ENCODE assay signal across 8 cellular contexts in the genomic region with DNA sequence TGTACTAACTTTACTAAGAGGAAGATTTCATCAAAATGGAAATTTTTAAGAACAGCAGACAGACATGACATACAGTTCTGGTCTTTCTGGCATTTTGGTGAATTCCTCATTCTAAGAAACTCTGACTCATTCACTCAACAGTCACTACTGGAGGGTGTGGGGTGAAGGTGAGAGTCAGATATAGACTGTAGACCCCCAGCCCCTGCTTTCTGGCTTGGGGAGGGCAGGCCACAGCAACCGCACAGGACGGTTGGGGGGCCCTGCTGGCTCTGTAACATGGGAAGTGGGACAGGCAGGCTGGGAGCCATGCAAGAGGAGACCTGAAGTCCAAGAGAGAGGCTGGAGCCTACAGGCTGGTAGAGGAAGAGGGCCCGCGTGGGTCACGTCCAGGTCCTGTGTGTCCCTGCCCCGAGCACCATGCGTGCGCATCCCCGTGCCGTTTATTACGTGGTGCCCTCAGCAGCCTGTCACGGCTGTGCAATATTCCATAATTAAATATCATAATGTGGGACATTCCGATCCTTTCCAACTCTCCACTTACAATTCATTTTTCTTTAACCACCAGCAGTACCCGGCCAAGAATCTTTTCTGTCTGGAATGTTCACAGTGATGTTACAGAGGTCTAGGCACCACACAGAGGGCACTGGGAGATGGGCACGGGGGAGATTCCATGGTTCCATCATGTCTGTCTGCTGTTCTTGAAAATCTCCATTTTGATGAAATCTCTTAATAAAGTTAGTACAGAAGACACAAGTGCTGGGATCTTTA.
DNase-seq lines count a peak whose midpoint lies in the region; ATAC-seq and TF ChIP-seq lines count a peak whose summit lies in the region.

No MANE protein-coding gene starts in this region.

- TF ChIP-seq CTCF in RWPE2 (IDR thresholded peaks at IDR 0.05; ENCODE audit: poor library complexity, severe bottlenecking) (no peak), osteoblast (IDR thresholded peaks at IDR 0.05; ENCODE audit: extremely low read depth, low read depth, low read length) (no peak)

- H3K27me3 ChIP-seq in RWPE2 (ENCODE audit: insufficient read depth, poor library complexity, severe bottlenecking) = no peaks in the 10 kb centered on the region
- H3K27me3 ChIP-seq in osteoblast (ENCODE audit: insufficient read depth, low read length) = no peaks in the 10 kb centered on the region

- peak overlapping the region; percentile 41 for H2AFZ ChIP-seq in osteoblast (ENCODE audit: low read length)

- ATAC-seq in RWPE2 (ENCODE audit: low read depth) = peak; percentile 65
- ATAC-seq in HG03520 (IDR thresholded peaks at IDR 0.05; ENCODE audit: unreplicated experiment) = no peak
- no peak for ATAC-seq in HG03460 (IDR thresholded peaks at IDR 0.05; ENCODE audit: unreplicated experiment)

- H3K27ac ChIP-seq in RWPE2 (ENCODE audit: poor library complexity, severe bottlenecking) (no peak overlapping the region), osteoblast (ENCODE audit: low read depth, low read length) (peak overlapping the region; percentile 68)

- no peaks in the 10 kb centered on the region for H4K20me1 ChIP-seq in osteoblast (ENCODE audit: insufficient read depth, low read length)

- no peaks in the 10 kb centered on the region for H3K79me2 ChIP-seq in osteoblast (ENCODE audit: insufficient read depth, low read length)

- peak; percentile 66 for DNase-seq in EL
- no peak for DNase-seq in RWPE2 (ENCODE audit: low spot score)
- peak; percentile 56 for DNase-seq in activated naive CD4-positive, alpha-beta T cell treated with anti-CD3 and anti-CD28 coated beads, Interleukin-2, amount 50 U/mL, for 16 hours
- DNase-seq in osteoblast (ENCODE audit: insufficient read length, low spot score, missing footprints) = peak; percentile 94
- DNase-seq in NCI-H1436 treated with DMSO at 0.1 percent for 48 hours (lab: John Stamatoyannopoulos, UW) = no peak
- DNase-seq in epidermal melanocyte (ENCODE audit: insufficient read length, low spot score) = no peak

- peaks cover 3% of the 10 kb centered on the region for H3K4me1 ChIP-seq in RWPE2 (ENCODE audit: insufficient read depth, poor library complexity, severe bottlenecking)
- H3K4me1 ChIP-seq in osteoblast (ENCODE audit: insufficient read depth, low read length) = peaks cover 19% of the 10 kb centered on the region

- H3K4me3 ChIP-seq in RWPE2 (ENCODE audit: severe bottlenecking) (no peak overlapping the region), osteoblast (ENCODE audit: insufficient read depth, low read length) (no peak overlapping the region)

- H3K36me3 ChIP-seq in RWPE2 (ENCODE audit: low read depth) = no peaks in the 10 kb centered on the region
- no peaks in the 10 kb centered on the region for H3K36me3 ChIP-seq in osteoblast (ENCODE audit: insufficient read depth, low read length)

- H3K9me3 ChIP-seq in RWPE2 (ENCODE audit: severe bottlenecking) (no peaks in the 10 kb centered on the region), osteoblast (ENCODE audit: low read depth, low read length) (no peaks in the 10 kb centered on the region)

- peak overlapping the region; percentile 40 for H3K4me2 ChIP-seq in osteoblast (ENCODE audit: insufficient read depth, low read length)

Comparison
In these comparisons a context has a peak if more than half of its experiments do, and no peak if none do; other contexts are left out.
1. DNase-seq: peak in EL (single experiment), activated naive CD4-positive, alpha-beta T cell treated with anti-CD3 and anti-CD28 coated beads, Interleukin-2, amount 50 U/mL, for 16 hours (single experiment) and osteoblast (single experiment); none in RWPE2 (single experiment), NCI-H1436 treated with DMSO at 0.1 percent for 48 hours (single experiment) and epidermal melanocyte (single experiment).